In genomic region chr7:139647812-139648616, GRCh38 we compare ENCODE assay signal across 9 cellular contexts.
A peak's percentile ranks its signal among the peaks of the same experiment; 100 is the strongest.
DNase-seq lines count a peak whose midpoint lies in the region; ATAC-seq and TF ChIP-seq lines count a peak whose summit lies in the region.
"Had no signal": no experiment of that assay in that cellular context is flagged by ENCODE, and none has a peak within 500 bp of the region (broad histone marks: within the 10 kb centered on the region; RNA-seq: fewer than 3 reads in every experiment).

No MANE protein-coding gene starts in this region.

- H3K27me3 Mint-ChIP-seq in memory B cell (no peaks in the 10 kb centered on the region), HFFc6 (ENCODE audit: insufficient read depth) (peaks cover 3% of the 10 kb centered on the region)

- H3K9me3 ChIP-seq in heart left ventricle (no peaks in the 10 kb centered on the region), adrenal gland (replicated peaks in 1 of 3) (no peaks in the 10 kb centered on the region), upper lobe of left lung (no peaks in the 10 kb centered on the region)

- H3K27ac ChIP-seq in heart left ventricle (peak overlapping the region; percentile 47 to 83 (median 76)), adrenal gland (peak overlapping the region in 3 of 5 donors; percentile 26 to 80 (median 30)), upper lobe of left lung (peak overlapping the region; percentile 77 to 83 (median 80))

- no peak for TF ChIP-seq EP300 in upper lobe of left lung (IDR thresholded peaks at IDR 0.05)

- TF ChIP-seq CTCF in heart left ventricle (IDR thresholded peaks at IDR 0.05) = no peak
- no peak for TF ChIP-seq CTCF in adrenal gland (IDR thresholded peaks at IDR 0.05)
- TF ChIP-seq CTCF in upper lobe of left lung (IDR thresholded peaks at IDR 0.05) = no peak
- TF ChIP-seq CTCF in HFFc6 (IDR thresholded peaks at IDR 0.05) = no peak

- H3K9me3 Mint-ChIP-seq in memory B cell = no peaks in the 10 kb centered on the region
- H3K9me3 Mint-ChIP-seq in HFFc6 = no peaks in the 10 kb centered on the region

- H3K4me1 ChIP-seq in heart left ventricle (peaks cover 7 to 73% (median 63%) of the 10 kb centered on the region in 12 donors), adrenal gland (replicated peaks in 1 of 2) (peaks cover 0 to 34% of the 10 kb centered on the region in 2 donors), upper lobe of left lung (peaks cover 51 to 69% (median 58%) of the 10 kb centered on the region in 4 donors)

- no peaks in the 10 kb centered on the region for H3K27me3 ChIP-seq in heart left ventricle
- H3K27me3 ChIP-seq in adrenal gland = no peaks in the 10 kb centered on the region
- no peaks in the 10 kb centered on the region for H3K27me3 ChIP-seq in upper lobe of left lung

- DNase-seq in heart left ventricle (no peak), Right ventricle myocardium inferior (ENCODE audit: missing footprints) (no peak), adrenal gland (no peak), memory B cell (ENCODE audit: low spot score in 2 of 2) (no peak), upper lobe of left lung (no peak), GOT3 (lab: John Stamatoyannopoulos, UW) (no peak), HFFc6 (no peak)
- DNase-seq in activated CD4-positive, CD25-positive, alpha-beta regulatory T cell (lab: John Stamatoyannopoulos, UW) = no peak
- DNase-seq: activated CD4-positive, CD25-positive, alpha-beta regulatory T cell treated with anti-CD3 and anti-CD28 coated beads, Interleukin-2, amount 50 U/mL, for 72 hours had no signal

- 63 to 74% (median 70%) methylated on average over 12 of the region's 12 CpGs for WGBS in heart left ventricle, 4 donors
- WGBS in adrenal gland, 4 donors = 72 to 83% (median 78%) methylated on average over 12 of the region's 12 CpGs
- 53 to 54% methylated on average over 12 of the region's 12 CpGs for WGBS in upper lobe of left lung, 2 donors

- H3K36me3 Mint-ChIP-seq in memory B cell = peaks cover 4% of the 10 kb centered on the region
- H3K36me3 Mint-ChIP-seq in HFFc6 (ENCODE audit: low read depth) = no peaks in the 10 kb centered on the region

- ATAC-seq in heart left ventricle (no peak), Right ventricle myocardium inferior (no peak), memory B cell (ENCODE audit: low read depth) (no peak), upper lobe of left lung (ENCODE audit: low FRiP score in 2 of 2) (no peak)

- H3K27ac Mint-ChIP-seq in memory B cell (peak overlapping the region; percentile 89), HFFc6 (no peak overlapping the region)

- peaks cover 36% of the 10 kb centered on the region for H3K4me1 Mint-ChIP-seq in memory B cell
- peaks cover 23% of the 10 kb centered on the region for H3K4me1 Mint-ChIP-seq in HFFc6 (ENCODE audit: low read depth)

- peak overlapping the region; percentile 78 for H3K4me3 Mint-ChIP-seq in memory B cell
- H3K4me3 Mint-ChIP-seq in HFFc6 = no peak overlapping the region

- H3K4me3 ChIP-seq in heart left ventricle (peak overlapping the region in 8 of 12 donors; percentile 4 to 23 (median 14)), adrenal gland (no peak overlapping the region), upper lobe of left lung (peak overlapping the region in 2 of 4 donors; percentile 6 to 22)

- TF ChIP-seq POLR2A in heart left ventricle (IDR thresholded peaks at IDR 0.05) = no peak
- no peak for TF ChIP-seq POLR2A in adrenal gland (IDR thresholded peaks at IDR 0.05)
- TF ChIP-seq POLR2A in upper lobe of left lung (IDR thresholded peaks at IDR 0.05) = no peak

- H3K36me3 ChIP-seq in heart left ventricle = peaks cover 0 to 12% (median 3%) of the 10 kb centered on the region in 9 donors
- no peaks in the 10 kb centered on the region for H3K36me3 ChIP-seq in adrenal gland (replicated peaks in 1 of 2)
- H3K36me3 ChIP-seq in upper lobe of left lung = peaks cover 0 to 19% (median 3%) of the 10 kb centered on the region in 4 donors

- intact Hi-C loops in heart left ventricle (cut with DNase I) (loop anchor here (2.0 to 10.0 kb wide), 9 partner anchors 49 to 687 kb away; partner anchors contain the start of gene HIPK2 (in 7 of the 10)), Right ventricle myocardium inferior (cut with DNase I) (loop anchor here (2.0 to 5.0 kb wide), 2 partner anchors 84 to 355 kb away; no protein-coding TSS in a partner anchor), adrenal gland (cut with DNase I) (loop anchor here in 1 of 2 donors (5.0 kb wide), 1 partner anchor 349 kb away; no protein-coding TSS in a partner anchor)

Comparison
In these comparisons a context has a peak if more than half of its experiments do, and no peak if none do; other contexts are left out.
1. H3K4me3 ChIP-seq: peak in heart left ventricle (8 of 12); none in adrenal gland (0 of 4).
2. Peak in every context shown above with its lines, with median percentiles within 50 percentile points of each other: H3K27ac ChIP-seq.